16 cellular contexts compared by ENCODE assay signal in genomic region chr12:121751716-121752351, GRCh38. TPM values are rescaled to one million over a fixed set of nuclear protein-coding genes. Genes with fewer than 3 reads are reported as not detected.
A peak's percentile ranks its signal among the peaks of the same experiment; 100 is the strongest.
DNase-seq lines count a peak whose midpoint lies in the region; ATAC-seq and TF ChIP-seq lines count a peak whose summit lies in the region.
"Had no signal": no experiment of that assay in that cellular context is flagged by ENCODE, and none has a peak within 500 bp of the region (broad histone marks: within the 10 kb centered on the region; RNA-seq: fewer than 3 reads in every experiment).

No MANE protein-coding gene starts in this region.

- intact Hi-C loops in activated CD4-positive, alpha-beta T cell treated with anti-CD3 and anti-CD28 coated beads, Interleukin-2, amount 10 ng/mL, durations not matched to agents 24 days and 14 days (cut with micrococcal nuclease), result no loop called here
- intact Hi-C loops in activated naive CD4-positive, alpha-beta T cell treated with anti-CD3 and anti-CD28 coated beads for 36 hours (cut with micrococcal nuclease), result no loop called here

- H3K36me3 Mint-ChIP-seq in activated CD4-positive, alpha-beta T cell treated with anti-CD3 and anti-CD28 coated beads, Interleukin-2, amount 10 ng/mL, durations not matched to agents 24 days and 14 days (ENCODE audit: low read depth), result peaks cover 27% of the 10 kb centered on the region
- no peaks in the 10 kb centered on the region for H3K36me3 Mint-ChIP-seq in CD4-positive, CD25-positive, alpha-beta regulatory T cell
- H3K36me3 Mint-ChIP-seq in effector memory CD8-positive, alpha-beta T cell (ENCODE audit: insufficient read depth), result peaks cover 23% of the 10 kb centered on the region
- peaks cover 8% of the 10 kb centered on the region for H3K36me3 Mint-ChIP-seq in activated naive CD4-positive, alpha-beta T cell treated with anti-CD3 and anti-CD28 coated beads for 36 hours (ENCODE audit: low read depth)

- H3K27ac Mint-ChIP-seq in activated CD4-positive, alpha-beta T cell treated with anti-CD3 and anti-CD28 coated beads, Interleukin-2, amount 10 ng/mL, durations not matched to agents 24 days and 14 days, result peak overlapping the region; percentile 62
- peak overlapping the region in 2 of 3 donors; percentile 20 to 91 for H3K27ac Mint-ChIP-seq in CD4-positive, CD25-positive, alpha-beta regulatory T cell
- H3K27ac Mint-ChIP-seq in effector memory CD8-positive, alpha-beta T cell, result peak overlapping the region; percentile 29 to 88
- H3K27ac Mint-ChIP-seq in activated naive CD4-positive, alpha-beta T cell treated with anti-CD3 and anti-CD28 coated beads for 36 hours, result no peak overlapping the region
- H3K27ac Mint-ChIP-seq: CD4-positive, alpha-beta T cell had no signal

- DNase-seq in activated CD4-positive, alpha-beta T cell treated with anti-CD3 and anti-CD28 coated beads, Interleukin-2, amount 10 ng/mL, durations not matched to agents 24 days and 14 days, result no peak
- no peak for DNase-seq in activated CD4-positive, alpha-beta T cell treated with anti-CD3 and anti-CD28 coated beads, Interleukin-2, amount 50 U/mL, for 1 hour
- no peak for DNase-seq in CD4-positive, CD25-positive, alpha-beta regulatory T cell
- no peak for DNase-seq in effector memory CD8-positive, alpha-beta T cell
- DNase-seq in midbrain (lab: John Stamatoyannopoulos, UW) (no peak), RKO (ENCODE audit: low spot score) (no peak)
- DNase-seq in activated naive CD4-positive, alpha-beta T cell treated with anti-CD3 and anti-CD28 coated beads for 36 hours, result no peak
- DNase-seq: BE2C; CD4-positive, alpha-beta T cell; DMS79; KG1; NCI-H1694 treated with DMSO at 0.1 percent for 48 hours; NCI-H510A; NCI-H748 treated with DMSO at 0.1 percent for 48 hours; SIG-M5 had no signal

- no peak overlapping the region for H3K4me3 Mint-ChIP-seq in activated CD4-positive, alpha-beta T cell treated with anti-CD3 and anti-CD28 coated beads, Interleukin-2, amount 10 ng/mL, durations not matched to agents 24 days and 14 days
- H3K4me3 Mint-ChIP-seq in CD4-positive, CD25-positive, alpha-beta regulatory T cell, result no peak overlapping the region
- peak overlapping the region in 1 of 2 donors; percentile 44 for H3K4me3 Mint-ChIP-seq in effector memory CD8-positive, alpha-beta T cell
- no peak overlapping the region for H3K4me3 Mint-ChIP-seq in activated naive CD4-positive, alpha-beta T cell treated with anti-CD3 and anti-CD28 coated beads for 36 hours
- H3K4me3 Mint-ChIP-seq: CD4-positive, alpha-beta T cell had no signal

- H3K27me3 ChIP-seq in CD4-positive, CD25-positive, alpha-beta regulatory T cell (ENCODE audit: control insufficient read depth, insufficient read depth, low read length), result no peaks in the 10 kb centered on the region
- H3K27me3 ChIP-seq: BE2C had no signal

- TF ChIP-seq CTCF in VCaP (conservative IDR thresholded peaks at IDR 0.05), result no peak

- H3K27ac ChIP-seq in CD4-positive, CD25-positive, alpha-beta regulatory T cell (ENCODE audit: insufficient read depth, low read length, poor library complexity, severe bottlenecking), result no peak overlapping the region
- peak overlapping the region; percentile 99 for H3K27ac ChIP-seq in VCaP

- H3K9me3 ChIP-seq in CD4-positive, CD25-positive, alpha-beta regulatory T cell (ENCODE audit: control insufficient read depth in 2 of 2, low read length in 2 of 2), result no peaks in the 10 kb centered on the region
- H3K9me3 ChIP-seq: BE2C had no signal

- H3K4me1 Mint-ChIP-seq in activated CD4-positive, alpha-beta T cell treated with anti-CD3 and anti-CD28 coated beads, Interleukin-2, amount 10 ng/mL, durations not matched to agents 24 days and 14 days, result peaks cover 15% of the 10 kb centered on the region
- H3K4me1 Mint-ChIP-seq in CD4-positive, CD25-positive, alpha-beta regulatory T cell, result peaks cover 0 to 11% (median 8%) of the 10 kb centered on the region in 4 donors
- peaks cover 10% of the 10 kb centered on the region in 2 donors for H3K4me1 Mint-ChIP-seq in effector memory CD8-positive, alpha-beta T cell (ENCODE audit: low read depth in 2 of 2)
- peaks cover 10% of the 10 kb centered on the region for H3K4me1 Mint-ChIP-seq in activated naive CD4-positive, alpha-beta T cell treated with anti-CD3 and anti-CD28 coated beads for 36 hours (ENCODE audit: low read depth)

- no peak overlapping the region for H3K4me3 ChIP-seq in CD4-positive, CD25-positive, alpha-beta regulatory T cell (ENCODE audit: low read depth, low read length)

- no peak for ATAC-seq in CD4-positive, CD25-positive, alpha-beta regulatory T cell (ENCODE audit: low read depth in 2 of 2)
- ATAC-seq in effector memory CD8-positive, alpha-beta T cell (replicated peaks), result no peak

- H3K9me3 Mint-ChIP-seq in activated CD4-positive, alpha-beta T cell treated with anti-CD3 and anti-CD28 coated beads, Interleukin-2, amount 10 ng/mL, durations not matched to agents 24 days and 14 days, result peaks cover 3% of the 10 kb centered on the region
- H3K9me3 Mint-ChIP-seq in CD4-positive, CD25-positive, alpha-beta regulatory T cell, result peaks cover 0 to 1% (median 0%) of the 10 kb centered on the region in 7 donors
- no peaks in the 10 kb centered on the region for H3K9me3 Mint-ChIP-seq in effector memory CD8-positive, alpha-beta T cell
- H3K9me3 Mint-ChIP-seq in activated naive CD4-positive, alpha-beta T cell treated with anti-CD3 and anti-CD28 coated beads for 36 hours, result no peaks in the 10 kb centered on the region
- H3K9me3 Mint-ChIP-seq: CD4-positive, alpha-beta T cell had no signal

- H3K27me3 Mint-ChIP-seq in activated CD4-positive, alpha-beta T cell treated with anti-CD3 and anti-CD28 coated beads, Interleukin-2, amount 10 ng/mL, durations not matched to agents 24 days and 14 days, result no peaks in the 10 kb centered on the region
- no peaks in the 10 kb centered on the region for H3K27me3 Mint-ChIP-seq in CD4-positive, CD25-positive, alpha-beta regulatory T cell
- H3K27me3 Mint-ChIP-seq in effector memory CD8-positive, alpha-beta T cell, result no peaks in the 10 kb centered on the region
- no peaks in the 10 kb centered on the region for H3K27me3 Mint-ChIP-seq in activated naive CD4-positive, alpha-beta T cell treated with anti-CD3 and anti-CD28 coated beads for 36 hours (ENCODE audit: low read depth)
- H3K27me3 Mint-ChIP-seq: CD4-positive, alpha-beta T cell had no signal

- CTCF ChIA-PET in activated naive CD4-positive, alpha-beta T cell treated with anti-CD3 and anti-CD28 coated beads for 36 hours (lab: Charles Lee), result no interaction called here

- peaks cover 5% of the 10 kb centered on the region for H3K4me1 ChIP-seq in CD4-positive, CD25-positive, alpha-beta regulatory T cell (ENCODE audit: control insufficient read depth, insufficient read depth, low read length, poor library complexity, severe bottlenecking)
- H3K4me1 ChIP-seq: BE2C had no signal

- no peaks in the 10 kb centered on the region for H3K36me3 ChIP-seq in CD4-positive, CD25-positive, alpha-beta regulatory T cell (ENCODE audit: control insufficient read depth, insufficient read depth, low read length)

RNA-seq across cellular contexts. Expression of gene TMEM120B, which starts 39.3 kb away (rescaled TPM):
- 17.1 and 18.4 TPM in 2 replicates for total RNA-seq in activated CD4-positive, alpha-beta T cell treated with anti-CD3 and anti-CD28 coated beads, Interleukin-2, amount 10 ng/mL, durations not matched to agents 24 days and 14 days
- 7.5 TPM for total RNA-seq in CD4-positive, CD25-positive, alpha-beta regulatory T cell
- polyA plus RNA-seq in CD4-positive, CD25-positive, alpha-beta regulatory T cell, result 1 to 10 TPM; 2.6 to 4.5 (median 2.7) TPM
- 1 to 10 TPM; 5.5 to 6.3 TPM for total RNA-seq in activated naive CD4-positive, alpha-beta T cell treated with anti-CD3 and anti-CD28 coated beads for 36 hours

RNA-seq across cellular contexts. Expression of gene RHOF, which starts 41.7 kb away (rescaled TPM):
- 107 and 114 TPM in 2 replicates for total RNA-seq in activated CD4-positive, alpha-beta T cell treated with anti-CD3 and anti-CD28 coated beads, Interleukin-2, amount 10 ng/mL, durations not matched to agents 24 days and 14 days
- 149 TPM for total RNA-seq in CD4-positive, CD25-positive, alpha-beta regulatory T cell
- polyA plus RNA-seq in CD4-positive, CD25-positive, alpha-beta regulatory T cell, result 100 to 1,000 TPM in 1 of 4 donors, 10 to 100 TPM in 3; 80.4 to 100 (median 92.0) TPM
- 10 to 100 TPM; 64.4 to 67.5 TPM for total RNA-seq in activated naive CD4-positive, alpha-beta T cell treated with anti-CD3 and anti-CD28 coated beads for 36 hours

RNA-seq across cellular contexts. Expression of gene SETD1B, which starts 52.0 kb away (rescaled TPM):
- 26.6 and 29.2 TPM in 2 replicates for total RNA-seq in activated CD4-positive, alpha-beta T cell treated with anti-CD3 and anti-CD28 coated beads, Interleukin-2, amount 10 ng/mL, durations not matched to agents 24 days and 14 days
- total RNA-seq in CD4-positive, CD25-positive, alpha-beta regulatory T cell, result 118 TPM
- 1 to 10 TPM; 1.2 to 2.0 (median 1.5) TPM for polyA plus RNA-seq in CD4-positive, CD25-positive, alpha-beta regulatory T cell
- total RNA-seq in activated naive CD4-positive, alpha-beta T cell treated with anti-CD3 and anti-CD28 coated beads for 36 hours, result 1 to 10 TPM; 8.2 to 8.3 TPM
